24 cellular contexts compared by ENCODE assay signal in the genomic region with DNA sequence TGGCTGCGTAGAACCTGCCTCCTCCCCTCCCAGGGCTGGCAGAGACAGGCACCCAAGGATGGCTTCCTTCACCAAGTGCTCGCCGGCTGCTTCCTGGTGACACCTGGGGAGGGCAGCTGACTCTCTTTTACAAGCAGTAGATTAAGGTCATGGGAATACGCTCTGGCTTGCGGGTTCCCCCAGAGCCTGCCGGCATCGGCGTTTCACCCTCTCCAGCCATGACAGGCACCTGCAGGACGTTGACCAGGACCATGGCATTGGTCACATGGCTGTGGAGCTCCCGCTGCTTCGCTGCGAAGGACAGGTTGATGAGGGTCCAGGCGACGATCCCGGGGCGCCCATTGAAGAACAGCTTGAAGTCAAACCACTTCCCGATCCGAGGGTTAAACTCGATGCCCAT. TPM values are rescaled to one million over a fixed set of nuclear protein-coding genes. Genes with fewer than 3 reads are reported as not detected.
DNase-seq lines count a peak whose midpoint lies in the region; ATAC-seq and TF ChIP-seq lines count a peak whose summit lies in the region.
"Had no signal": no experiment of that assay in that cellular context is flagged by ENCODE, and none has a peak within 500 bp of the region (broad histone marks: within the 10 kb centered on the region; RNA-seq: fewer than 3 reads in every experiment).

No MANE protein-coding gene starts in this region.

- no peak overlapping the region for H3K18ac ChIP-seq in IMR-90 (ENCODE audit: low read depth, low read length)

- DNase-seq in IMR-90: no peak
- peak; percentile 71 for DNase-seq in mesenteric fat pad (ENCODE audit: low spot score)
- no peak for DNase-seq in effector memory CD8-positive, alpha-beta T cell
- no peak for DNase-seq in NCI-H2081 (lab: John Stamatoyannopoulos, UW)
- DNase-seq: 8988T; ACHN; BE2C; C1 segment of cervical spinal cord; CD4-positive, alpha-beta memory T cell; CD4-positive, CD25-positive, alpha-beta regulatory T cell; CD8-positive, alpha-beta memory T cell; COR-L47; DMS 273 treated with DMSO at 0.1 percent for 48 hours; DMS153; DMS53; DMS79; DND-41; EL; GDM1 had no signal

- no peak overlapping the region for H3K27ac Mint-ChIP-seq in effector memory CD8-positive, alpha-beta T cell
- H3K27ac Mint-ChIP-seq: CD4-positive, alpha-beta memory T cell had no signal

- H3K9me1 ChIP-seq in IMR-90 (ENCODE audit: insufficient read depth, low read length): 0 out of 2 replicates have a peak, but pooled peaks cover 4% of the 10 kb centered on the region

- POLR2A ChIA-PET in IMR-90 (lab: Charles Lee; ENCODE audit: unreplicated experiment): no interaction called here

- BruUV-seq in IMR-90 (replicated peaks; lab: Mats Ljungman, UMichigan): no TSS peak

- H4K20me1 ChIP-seq in IMR-90 (ENCODE audit: insufficient read depth, low read length): no peaks in the 10 kb centered on the region; the same call in 1 of the 2 replicates

- no peak overlapping the region for H2BK120ac ChIP-seq in IMR-90 (ENCODE audit: low read depth, low read length)

- no peak overlapping the region for H3K4ac ChIP-seq in IMR-90 (ENCODE audit: low read depth, low read length)

- CTCF ChIA-PET in IMR-90 (lab: Yijun Ruan, JAX): no interaction called here

- no peak for TF ChIP-seq POLR2A in IMR-90 (IDR thresholded peaks at IDR 0.05; ENCODE audit: low read depth, low read length)

- H3K14ac ChIP-seq in IMR-90 (replicated peaks; ENCODE audit: low read depth, low read length): no peak overlapping the region

- peak overlapping the region; percentile 14 for H2AFZ ChIP-seq in IMR-90 (replicated peaks; ENCODE audit: low read length, poor library complexity)

- no peak for ATAC-seq in IMR-90 (ENCODE audit: low read depth)
- ATAC-seq in GM21717 (IDR thresholded peaks at IDR 0.05; ENCODE audit: unreplicated experiment): no peak
- no peak for ATAC-seq in effector memory CD8-positive, alpha-beta T cell (replicated peaks)
- ATAC-seq: GM12878 had no signal

- no peak overlapping the region for H2BK20ac ChIP-seq in IMR-90 (ENCODE audit: low read depth, low read length)

- H2BK15ac ChIP-seq in IMR-90 (ENCODE audit: low read depth, low read length): no peak overlapping the region

- TF ChIP-seq CTCF in IMR-90 (conservative IDR thresholded peaks at IDR 0.05; ENCODE audit: low read depth, low read length): no peak

- no peak overlapping the region for H3K4me2 ChIP-seq in IMR-90 (ENCODE audit: low read depth, low read length)
- H3K4me2 ChIP-seq: BLaER1 had no signal

- intact Hi-C loops in IMR-90 (cut with micrococcal nuclease): no loop called here

- no peak overlapping the region for H2BK5ac ChIP-seq in IMR-90 (ENCODE audit: low read depth, low read length, poor library complexity, severe bottlenecking)

- H3K79me1 ChIP-seq in IMR-90 (ENCODE audit: low read depth in 1 of 2, low read length in 2 of 2): no peaks in the 10 kb centered on the region

- no peak overlapping the region for H3K9ac ChIP-seq in IMR-90 (ENCODE audit: low read depth, low read length)
- H3K9ac ChIP-seq: BLaER1 had no signal

- no peak overlapping the region for H3K23ac ChIP-seq in IMR-90 (ENCODE audit: low read depth, low read length)

- 93% methylated on average over 11 of the region's 19 CpGs; no CpG with 5 or more reads in 1 of the 2 experiments for WGBS in IMR-90 (ENCODE audit: extremely low coverage in 2 of 2, insufficient read length in 1 of 2), 2 experiments

- H4K8ac ChIP-seq in IMR-90 (ENCODE audit: low read depth in 2 of 2, low read length in 2 of 2): no peak overlapping the region

- no peaks in the 10 kb centered on the region for H3K4me1 ChIP-seq in IMR-90 (ENCODE audit: control insufficient read depth, insufficient read depth, low read length)
- H3K4me1 ChIP-seq: BE2C had no signal

- no peak overlapping the region for H3K4me3 ChIP-seq in IMR-90 (ENCODE audit: insufficient read depth, low read depth, low read length)
- H3K4me3 ChIP-seq: BLaER1, GM12878 had no signal

- no peak overlapping the region for H4K5ac ChIP-seq in IMR-90 (ENCODE audit: low read depth, low read length)

- H4K91ac ChIP-seq in IMR-90 (ENCODE audit: insufficient read depth, low read depth, low read length): no peak overlapping the region

- peaks cover 15% of the 10 kb centered on the region for H3K36me3 Mint-ChIP-seq in effector memory CD8-positive, alpha-beta T cell (ENCODE audit: insufficient read depth)

- H3K27ac ChIP-seq in IMR-90 (ENCODE audit: insufficient read depth, low read length) (no peak overlapping the region), cingulate gyrus (ENCODE audit: low read depth, low read length) (peak overlapping the region; percentile 19)
- H3K27ac ChIP-seq: BLaER1 had no signal

- no peaks in the 10 kb centered on the region for H3K9me3 ChIP-seq in IMR-90 (ENCODE audit: control insufficient read depth, insufficient read depth, low read length)
- H3K9me3 ChIP-seq: BE2C, BLaER1 had no signal

- no peak overlapping the region for H2AK9ac ChIP-seq in IMR-90 (replicated peaks; ENCODE audit: low read depth, low read length, poor library complexity)

- H3K4me1 Mint-ChIP-seq in effector memory CD8-positive, alpha-beta T cell (ENCODE audit: low read depth in 2 of 2): no peaks in the 10 kb centered on the region
- H3K4me1 Mint-ChIP-seq: CD4-positive, CD25-positive, alpha-beta regulatory T cell; CD8-positive, alpha-beta memory T cell had no signal

- no peak overlapping the region for H2AK5ac ChIP-seq in IMR-90 (ENCODE audit: low read depth, low read length)

- no peak overlapping the region for H3K4me3 Mint-ChIP-seq in effector memory CD8-positive, alpha-beta T cell
- H3K4me3 Mint-ChIP-seq: CD14-positive monocyte; CD4-positive, alpha-beta memory T cell; CD4-positive, CD25-positive, alpha-beta regulatory T cell; CD8-positive, alpha-beta memory T cell had no signal

- no peak overlapping the region for H3K56ac ChIP-seq in IMR-90 (ENCODE audit: extremely low read depth, insufficient read depth, low read length)

- no peaks in the 10 kb centered on the region for H3K27me3 Mint-ChIP-seq in effector memory CD8-positive, alpha-beta T cell
- H3K27me3 Mint-ChIP-seq: CD4-positive, alpha-beta memory T cell; CD4-positive, CD25-positive, alpha-beta regulatory T cell; CD8-positive, alpha-beta memory T cell had no signal

- no peaks in the 10 kb centered on the region for H3K27me3 ChIP-seq in IMR-90 (ENCODE audit: control insufficient read depth, insufficient read depth, low read length)
- H3K27me3 ChIP-seq: BE2C, BLaER1 had no signal

- no peak for TF ChIP-seq RAD21 in IMR-90 (IDR thresholded peaks at IDR 0.05; ENCODE audit: low read length)

- dilution Hi-C loops in IMR-90 (cut with HindIII; ENCODE audit: low sequenced_read_pairs, unreplicated experiment): no loop called here

- H3K9me3 Mint-ChIP-seq in effector memory CD8-positive, alpha-beta T cell: no peaks in the 10 kb centered on the region
- H3K9me3 Mint-ChIP-seq: CD14-positive monocyte; CD4-positive, alpha-beta memory T cell; CD4-positive, CD25-positive, alpha-beta regulatory T cell; CD8-positive, alpha-beta memory T cell had no signal

- in situ Hi-C loops in IMR-90 (cut with MboI; ENCODE audit: low sequenced_read_pairs): no loop called here

- H3K36me3 ChIP-seq in IMR-90 (ENCODE audit: control insufficient read depth, insufficient read depth, low read length): peaks cover 25% of the 10 kb centered on the region

TF ChIP-seq in IMR-90, 13 proteins besides CTCF, POLR2A, EP300 and RAD21:
- TF ChIP-seq, protein P1, sequence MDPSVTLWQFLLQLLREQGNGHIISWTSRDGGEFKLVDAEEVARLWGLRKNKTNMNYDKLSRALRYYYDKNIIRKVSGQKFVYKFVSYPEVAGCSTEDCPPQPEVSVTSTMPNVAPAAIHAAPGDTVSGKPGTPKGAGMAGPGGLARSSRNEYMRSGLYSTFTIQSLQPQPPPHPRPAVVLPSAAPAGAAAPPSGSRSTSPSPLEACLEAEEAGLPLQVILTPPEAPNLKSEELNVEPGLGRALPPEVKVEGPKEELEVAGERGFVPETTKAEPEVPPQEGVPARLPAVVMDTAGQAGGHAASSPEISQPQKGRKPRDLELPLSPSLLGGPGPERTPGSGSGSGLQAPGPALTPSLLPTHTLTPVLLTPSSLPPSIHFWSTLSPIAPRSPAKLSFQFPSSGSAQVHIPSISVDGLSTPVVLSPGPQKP (IDR thresholded peaks at IDR 0.05; ENCODE audit: borderline replicate concordance, low read depth, low read length): no peak
- TF ChIP-seq RFX5 (IDR thresholded peaks at IDR 0.05; ENCODE audit: low read depth, low read length) (no peak), FOS (IDR thresholded peaks at IDR 0.05; ENCODE audit: low read depth, low read length) (no peak), MAFK (IDR thresholded peaks at IDR 0.05; ENCODE audit: low read depth, low read length) (no peak), CHD1 (IDR thresholded peaks at IDR 0.05; ENCODE audit: low read depth, low read length) (no peak), MAZ (IDR thresholded peaks at IDR 0.05; ENCODE audit: borderline replicate concordance, low read depth, low read length) (no peak), SMC3 (IDR thresholded peaks at IDR 0.05; ENCODE audit: low read depth, low read length) (no peak), BHLHE40 (IDR thresholded peaks at IDR 0.05; ENCODE audit: low read depth, low read length) (no peak), RCOR1 (IDR thresholded peaks at IDR 0.05; ENCODE audit: insufficient replicate concordance, low read length) (no peak), NFE2L2 (IDR thresholded peaks at IDR 0.05; ENCODE audit: low read depth, low read length) (no peak), MXI1 (IDR thresholded peaks at IDR 0.05; ENCODE audit: borderline replicate concordance, low read depth, low read length) (no peak), CEBPB (IDR thresholded peaks at IDR 0.05; ENCODE audit: low read depth, low read length) (no peak)
- TF ChIP-seq, protein P2, sequence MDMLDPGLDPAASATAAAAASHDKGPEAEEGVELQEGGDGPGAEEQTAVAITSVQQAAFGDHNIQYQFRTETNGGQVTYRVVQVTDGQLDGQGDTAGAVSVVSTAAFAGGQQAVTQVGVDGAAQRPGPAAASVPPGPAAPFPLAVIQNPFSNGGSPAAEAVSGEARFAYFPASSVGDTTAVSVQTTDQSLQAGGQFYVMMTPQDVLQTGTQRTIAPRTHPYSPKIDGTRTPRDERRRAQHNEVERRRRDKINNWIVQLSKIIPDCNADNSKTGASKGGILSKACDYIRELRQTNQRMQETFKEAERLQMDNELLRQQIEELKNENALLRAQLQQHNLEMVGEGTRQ (IDR thresholded peaks at IDR 0.05; ENCODE audit: low read depth, low read length): no peak

RNA-seq across cellular contexts. Expression of a gene that starts 9.5 kb away (rescaled TPM):
- total RNA-seq in IMR-90 (2012; rRNA removed): 20.0 and 22.0 TPM in 2 replicates
- 43.2 and 43.3 TPM in 2 replicates for polyA plus RNA-seq in IMR-90 (2012; rRNA removed)
- 25.7 and 56.1 TPM in 2 replicates for polyA plus RNA-seq in IMR-90 (2012; cell fraction: cytosol; rRNA removed)
- polyA plus RNA-seq in IMR-90 (2012; cell fraction: nucleus; rRNA removed; ENCODE audit: low replicate concordance): 22.6 and 38.0 TPM in 2 replicates
- 26.3 TPM for total RNA-seq in mesenteric fat pad

RNA-seq across cellular contexts. Expression of a gene that starts 14.4 kb away (rescaled TPM):
- total RNA-seq in IMR-90 (2012; rRNA removed): 59.2 and 70.4 TPM in 2 replicates
- 63.7 and 69.5 TPM in 2 replicates for polyA plus RNA-seq in IMR-90 (2012; rRNA removed)
- polyA plus RNA-seq in IMR-90 (2012; cell fraction: cytosol; rRNA removed): 31.6 and 45.0 TPM in 2 replicates
- 239 and 302 TPM in 2 replicates for polyA plus RNA-seq in IMR-90 (2012; cell fraction: nucleus; rRNA removed; ENCODE audit: low replicate concordance)
- total RNA-seq in mesenteric fat pad: 48.0 TPM
